ENCODE assay signal across 22 cellular contexts in genomic region chr14:103318750-103319419, GRCh38. TPM values are rescaled to one million over a fixed set of nuclear protein-coding genes. Genes with fewer than 3 reads are reported as not detected.
DNase-seq lines count a peak whose midpoint lies in the region; ATAC-seq and TF ChIP-seq lines count a peak whose summit lies in the region.
"Had no signal": no experiment of that assay in that cellular context is flagged by ENCODE, and none has a peak within 500 bp of the region (broad histone marks: within the 10 kb centered on the region; RNA-seq: fewer than 3 reads in every experiment).

No MANE protein-coding gene starts in this region.

- no peak overlapping the region for H3K27ac Mint-ChIP-seq in activated naive CD4-positive, alpha-beta T cell treated with anti-CD3 and anti-CD28 coated beads for 36 hours
- no peak overlapping the region for H3K27ac Mint-ChIP-seq in T-helper 2 cell treated with Interferon-gamma antibody and Interleukin-4, amounts not matched to agents 5 μg/mL and 100 μg/mL, for 36 hours
- H3K27ac Mint-ChIP-seq: activated CD4-positive, alpha-beta memory T cell treated with anti-CD3 and anti-CD28 coated beads, Interleukin-2, amount 10 ng/mL, durations not matched to agents 7 days and 5 days; mesothelial cell of epicardium; nephron; stimulated activated naive CD8-positive, alpha-beta T cell treated with anti-CD3 and anti-CD28 coated beads, Interleukin-15, Interleukin-2, amounts not matched to agents 100 ng/mL and 50 ng/mL, for 24 hours had no signal

- H3K9me3 ChIP-seq in mucosa of descending colon = no peaks in the 10 kb centered on the region
- H3K9me3 ChIP-seq: gastroesophageal sphincter, SJSA1, transverse colon had no signal

- no peak overlapping the region for H3K27ac ChIP-seq in brain microvascular endothelial cell
- H3K27ac ChIP-seq: gastroesophageal sphincter, SJSA1 had no signal

- H3K36me3 ChIP-seq in mucosa of descending colon (ENCODE audit: low read depth) = no peaks in the 10 kb centered on the region
- no peaks in the 10 kb centered on the region for H3K36me3 ChIP-seq in brain microvascular endothelial cell (replicated peaks)
- H3K36me3 ChIP-seq: gastroesophageal sphincter, SJSA1, transverse colon had no signal

- H3K4me3 ChIP-seq in mucosa of descending colon (no peak overlapping the region), brain microvascular endothelial cell (ENCODE audit: low read depth, low read length) (no peak overlapping the region)
- H3K4me3 ChIP-seq: gastroesophageal sphincter, SJSA1, transverse colon had no signal

- DNase-seq in mucosa of descending colon (no peak), brain microvascular endothelial cell (no peak), Ammon's horn (ENCODE audit: low spot score) (no peak)
- no peak for DNase-seq in activated naive CD4-positive, alpha-beta T cell treated with anti-CD3 and anti-CD28 coated beads for 36 hours
- no peak for DNase-seq in T-helper 2 cell treated with Interferon-gamma antibody and Interleukin-4, amounts not matched to agents 5 μg/mL and 100 μg/mL, for 36 hours (ENCODE audit: low spot score)
- DNase-seq: activated CD4-positive, alpha-beta memory T cell treated with anti-CD3 and anti-CD28 coated beads, Interleukin-2, amount 10 ng/mL, durations not matched to agents 7 days and 5 days; activated naive CD4-positive, alpha-beta T cell; anterior cingulate cortex; NCI-H1417 treated with DMSO at 0.1 percent for 48 hours; NCI-H2171; NCI-H774 had no signal

- H3K4me1 ChIP-seq in mucosa of descending colon (ENCODE audit: low read depth) = no peaks in the 10 kb centered on the region
- H3K4me1 ChIP-seq: gastroesophageal sphincter, SJSA1, transverse colon had no signal

- CTCF ChIA-PET in activated naive CD4-positive, alpha-beta T cell treated with anti-CD3 and anti-CD28 coated beads for 36 hours (lab: Charles Lee) = no interaction called here

- in situ Hi-C loops in brain microvascular endothelial cell (cut with HindIII; ENCODE audit: low pct_ligation_motif_present, low sequenced_read_pairs) = no loop called here

- H3K27me3 Mint-ChIP-seq in activated naive CD4-positive, alpha-beta T cell treated with anti-CD3 and anti-CD28 coated beads for 36 hours (ENCODE audit: low read depth) = peaks cover 8% of the 10 kb centered on the region
- H3K27me3 Mint-ChIP-seq in T-helper 2 cell treated with Interferon-gamma antibody and Interleukin-4, amounts not matched to agents 5 μg/mL and 100 μg/mL, for 36 hours (ENCODE audit: low read depth) = peaks cover 17% of the 10 kb centered on the region

- no peaks in the 10 kb centered on the region for H3K27me3 ChIP-seq in brain microvascular endothelial cell (replicated peaks)
- H3K27me3 ChIP-seq: SJSA1 had no signal

- no peaks in the 10 kb centered on the region for H3K9me3 Mint-ChIP-seq in activated naive CD4-positive, alpha-beta T cell treated with anti-CD3 and anti-CD28 coated beads for 36 hours
- no peaks in the 10 kb centered on the region for H3K9me3 Mint-ChIP-seq in T-helper 2 cell treated with Interferon-gamma antibody and Interleukin-4, amounts not matched to agents 5 μg/mL and 100 μg/mL, for 36 hours
- H3K9me3 Mint-ChIP-seq: activated CD4-positive, alpha-beta memory T cell treated with anti-CD3 and anti-CD28 coated beads, Interleukin-2, amount 10 ng/mL, durations not matched to agents 7 days and 5 days; mesothelial cell of epicardium; nephron; stimulated activated naive CD8-positive, alpha-beta T cell treated with anti-CD3 and anti-CD28 coated beads, Interleukin-15, Interleukin-2, amounts not matched to agents 100 ng/mL and 50 ng/mL, for 24 hours; WTC11 had no signal

- no peaks in the 10 kb centered on the region for H3K36me3 Mint-ChIP-seq in activated naive CD4-positive, alpha-beta T cell treated with anti-CD3 and anti-CD28 coated beads for 36 hours (ENCODE audit: low read depth)
- H3K36me3 Mint-ChIP-seq in T-helper 2 cell treated with Interferon-gamma antibody and Interleukin-4, amounts not matched to agents 5 μg/mL and 100 μg/mL, for 36 hours (ENCODE audit: low read depth) = no peaks in the 10 kb centered on the region
- H3K36me3 Mint-ChIP-seq: mesothelial cell of epicardium, WTC11 had no signal

- no peaks in the 10 kb centered on the region for H3K4me1 Mint-ChIP-seq in activated naive CD4-positive, alpha-beta T cell treated with anti-CD3 and anti-CD28 coated beads for 36 hours (ENCODE audit: low read depth)
- peaks cover 2% of the 10 kb centered on the region for H3K4me1 Mint-ChIP-seq in T-helper 2 cell treated with Interferon-gamma antibody and Interleukin-4, amounts not matched to agents 5 μg/mL and 100 μg/mL, for 36 hours (ENCODE audit: low read depth)
- H3K4me1 Mint-ChIP-seq: mesothelial cell of epicardium had no signal

- TF ChIP-seq CTCF in mucosa of descending colon (IDR thresholded peaks at IDR 0.05) (no peak), brain microvascular endothelial cell (IDR thresholded peaks at IDR 0.05; ENCODE audit: low read depth, low read length, missing control alignments) (no peak)

- peak; percentile 9 for ATAC-seq in GM19452 (IDR thresholded peaks at IDR 0.05; ENCODE audit: unreplicated experiment)
- ATAC-seq in HG02678 (IDR thresholded peaks at IDR 0.05; ENCODE audit: unreplicated experiment) = peak; percentile 56
- ATAC-seq in HG03432 (IDR thresholded peaks at IDR 0.05; ENCODE audit: unreplicated experiment) = peak; percentile 25
- ATAC-seq in mucosa of descending colon = peak; percentile 17
- ATAC-seq: esophagus mucosa, gastroesophageal sphincter, WTC11 had no signal

- H3K4me3 Mint-ChIP-seq in activated naive CD4-positive, alpha-beta T cell treated with anti-CD3 and anti-CD28 coated beads for 36 hours = no peak overlapping the region
- H3K4me3 Mint-ChIP-seq in T-helper 2 cell treated with Interferon-gamma antibody and Interleukin-4, amounts not matched to agents 5 μg/mL and 100 μg/mL, for 36 hours = no peak overlapping the region
- H3K4me3 Mint-ChIP-seq: activated CD4-positive, alpha-beta memory T cell treated with anti-CD3 and anti-CD28 coated beads, Interleukin-2, amount 10 ng/mL, durations not matched to agents 7 days and 5 days; mesothelial cell of epicardium; nephron; stimulated activated naive CD8-positive, alpha-beta T cell treated with anti-CD3 and anti-CD28 coated beads, Interleukin-15, Interleukin-2, amounts not matched to agents 100 ng/mL and 50 ng/mL, for 24 hours; WTC11 had no signal

- intact Hi-C loops in mucosa of descending colon (cut with DNase I, micrococcal nuclease) = no loop called here
- intact Hi-C loops in activated naive CD4-positive, alpha-beta T cell treated with anti-CD3 and anti-CD28 coated beads for 36 hours (cut with micrococcal nuclease) = no loop called here

RNA-seq across cellular contexts. Expression of gene EIF5, which starts 15.2 kb away (rescaled TPM):
- total RNA-seq in mucosa of descending colon = 100 to 1,000 TPM; 255 to 342 (median 314) TPM
- total RNA-seq in activated naive CD4-positive, alpha-beta T cell treated with anti-CD3 and anti-CD28 coated beads for 36 hours = 100 to 1,000 TPM; 117 to 121 TPM
